ENCODE assay signal across 12 cellular contexts in genomic region chr6:15384901-15385300, GRCh38.
A peak's percentile ranks its signal among the peaks of the same experiment; 100 is the strongest.
DNase-seq lines count a peak whose midpoint lies in the region; ATAC-seq and TF ChIP-seq lines count a peak whose summit lies in the region.
"Had no signal": no experiment of that assay in that cellular context is flagged by ENCODE, and none has a peak within 500 bp of the region (broad histone marks: within the 10 kb centered on the region; RNA-seq: fewer than 3 reads in every experiment).

No MANE protein-coding gene starts in this region.

- H3K27me3 Mint-ChIP-seq in activated naive CD8-positive, alpha-beta T cell treated with anti-CD3 and anti-CD28 coated beads, Interleukin-2, amount 50 U/mL, for 24 hours: no peaks in the 10 kb centered on the region

- H3K27ac Mint-ChIP-seq in activated naive CD8-positive, alpha-beta T cell treated with anti-CD3 and anti-CD28 coated beads, Interleukin-2, amount 50 U/mL, for 24 hours: peak overlapping the region; percentile 76

- ATAC-seq in HG02981 (IDR thresholded peaks at IDR 0.05; ENCODE audit: unreplicated experiment): peak; percentile 50
- no peak for ATAC-seq in activated naive CD8-positive, alpha-beta T cell treated with anti-CD3 and anti-CD28 coated beads, Interleukin-2, amount 50 U/mL, for 24 hours
- ATAC-seq: activated naive CD4-positive, alpha-beta T cell treated with anti-CD3 and anti-CD28 coated beads, Interleukin-2, amount 50 U/mL, for 72 hours had no signal

- peaks cover 12% of the 10 kb centered on the region for H3K36me3 Mint-ChIP-seq in activated naive CD8-positive, alpha-beta T cell treated with anti-CD3 and anti-CD28 coated beads, Interleukin-2, amount 50 U/mL, for 24 hours (ENCODE audit: low read depth)

- H3K36me3 ChIP-seq in prostate gland: no peaks in the 10 kb centered on the region

- intact Hi-C loops in prostate gland (cut with DNase I): loop anchor here (5.0 to 10.0 kb wide), 2 partner anchors 130 to 1173 kb away; no protein-coding TSS in a partner anchor

- H3K4me1 Mint-ChIP-seq in activated naive CD8-positive, alpha-beta T cell treated with anti-CD3 and anti-CD28 coated beads, Interleukin-2, amount 50 U/mL, for 24 hours: peaks cover 77% of the 10 kb centered on the region

- no peak overlapping the region for H3K4me3 Mint-ChIP-seq in activated naive CD8-positive, alpha-beta T cell treated with anti-CD3 and anti-CD28 coated beads, Interleukin-2, amount 50 U/mL, for 24 hours

- H3K9me3 Mint-ChIP-seq in activated naive CD8-positive, alpha-beta T cell treated with anti-CD3 and anti-CD28 coated beads, Interleukin-2, amount 50 U/mL, for 24 hours: no peaks in the 10 kb centered on the region
- H3K9me3 Mint-ChIP-seq: activated naive CD4-positive, alpha-beta T cell treated with anti-CD3 and anti-CD28 coated beads, Interleukin-2, amount 50 U/mL, for 72 hours had no signal

- no peaks in the 10 kb centered on the region for H3K27me3 ChIP-seq in prostate gland (replicated peaks; ENCODE audit: insufficient read depth)

- H3K9me3 ChIP-seq in prostate gland: no peaks in the 10 kb centered on the region

- no peak overlapping the region for H3K27ac ChIP-seq in prostate gland

- DNase-seq in NCI-H82 (lab: John Stamatoyannopoulos, UW) (peak; percentile 52), NCI-H82 treated with DMSO at 0.1 percent for 48 hours (lab: John Stamatoyannopoulos, UW; ENCODE audit: unreplicated experiment) (no peak), prostate gland (ENCODE audit: low spot score) (peak; percentile 14), NCI-H146 treated with DMSO at 0.1 percent for 48 hours (lab: John Stamatoyannopoulos, UW; ENCODE audit: unreplicated experiment) (no peak), NCI-H1436 treated with DMSO at 0.1 percent for 48 hours (lab: John Stamatoyannopoulos, UW) (no peak)
- DNase-seq in activated naive CD8-positive, alpha-beta T cell treated with anti-CD3 and anti-CD28 coated beads, Interleukin-2, amount 50 U/mL, for 24 hours: no peak
- no peak for DNase-seq in activated CD8-positive, alpha-beta memory T cell treated with anti-CD3 and anti-CD28 coated beads for 24 hours
- DNase-seq: effector memory CD4-positive, alpha-beta T cell; GF-D8 had no signal

- H3K4me1 ChIP-seq in prostate gland (replicated peaks): no peaks in the 10 kb centered on the region

- no peak for TF ChIP-seq CTCF in prostate gland (IDR thresholded peaks at IDR 0.05)

- no peak overlapping the region for H3K4me3 ChIP-seq in prostate gland
- H3K4me3 ChIP-seq: smooth muscle cell had no signal

- TF ChIP-seq POLR2A in prostate gland (IDR thresholded peaks at IDR 0.05): no peak

- WGBS in prostate gland: 24% methylated on average over 4 of the region's 4 CpGs

Comparison
In these comparisons a context has a peak if more than half of its experiments do, and no peak if none do; other contexts are left out.
1. DNase-seq: peak in NCI-H82 (single experiment) and prostate gland (single experiment); none in NCI-H82 treated with DMSO at 0.1 percent for 48 hours (single experiment), activated naive CD8-positive, alpha-beta T cell treated with anti-CD3 and anti-CD28 coated beads, Interleukin-2, amount 50 U/mL, for 24 hours (single experiment), activated CD8-positive, alpha-beta memory T cell treated with anti-CD3 and anti-CD28 coated beads for 24 hours (single experiment), NCI-H146 treated with DMSO at 0.1 percent for 48 hours (single experiment) and NCI-H1436 treated with DMSO at 0.1 percent for 48 hours (single experiment).